9 cellular contexts compared by ENCODE assay signal in genomic region chr19:18274303-18274775, GRCh38. TPM values are rescaled to one million over a fixed set of nuclear protein-coding genes. Genes with fewer than 3 reads are reported as not detected.
DNase-seq lines count a peak whose midpoint lies in the region; ATAC-seq, FAIRE-seq and TF ChIP-seq lines count a peak whose summit lies in the region.
"Had no signal": no experiment of that assay in that cellular context is flagged by ENCODE, and none has a peak within 500 bp of the region (broad histone marks: within the 10 kb centered on the region; RNA-seq: fewer than 3 reads in every experiment).

A gene with protein sequence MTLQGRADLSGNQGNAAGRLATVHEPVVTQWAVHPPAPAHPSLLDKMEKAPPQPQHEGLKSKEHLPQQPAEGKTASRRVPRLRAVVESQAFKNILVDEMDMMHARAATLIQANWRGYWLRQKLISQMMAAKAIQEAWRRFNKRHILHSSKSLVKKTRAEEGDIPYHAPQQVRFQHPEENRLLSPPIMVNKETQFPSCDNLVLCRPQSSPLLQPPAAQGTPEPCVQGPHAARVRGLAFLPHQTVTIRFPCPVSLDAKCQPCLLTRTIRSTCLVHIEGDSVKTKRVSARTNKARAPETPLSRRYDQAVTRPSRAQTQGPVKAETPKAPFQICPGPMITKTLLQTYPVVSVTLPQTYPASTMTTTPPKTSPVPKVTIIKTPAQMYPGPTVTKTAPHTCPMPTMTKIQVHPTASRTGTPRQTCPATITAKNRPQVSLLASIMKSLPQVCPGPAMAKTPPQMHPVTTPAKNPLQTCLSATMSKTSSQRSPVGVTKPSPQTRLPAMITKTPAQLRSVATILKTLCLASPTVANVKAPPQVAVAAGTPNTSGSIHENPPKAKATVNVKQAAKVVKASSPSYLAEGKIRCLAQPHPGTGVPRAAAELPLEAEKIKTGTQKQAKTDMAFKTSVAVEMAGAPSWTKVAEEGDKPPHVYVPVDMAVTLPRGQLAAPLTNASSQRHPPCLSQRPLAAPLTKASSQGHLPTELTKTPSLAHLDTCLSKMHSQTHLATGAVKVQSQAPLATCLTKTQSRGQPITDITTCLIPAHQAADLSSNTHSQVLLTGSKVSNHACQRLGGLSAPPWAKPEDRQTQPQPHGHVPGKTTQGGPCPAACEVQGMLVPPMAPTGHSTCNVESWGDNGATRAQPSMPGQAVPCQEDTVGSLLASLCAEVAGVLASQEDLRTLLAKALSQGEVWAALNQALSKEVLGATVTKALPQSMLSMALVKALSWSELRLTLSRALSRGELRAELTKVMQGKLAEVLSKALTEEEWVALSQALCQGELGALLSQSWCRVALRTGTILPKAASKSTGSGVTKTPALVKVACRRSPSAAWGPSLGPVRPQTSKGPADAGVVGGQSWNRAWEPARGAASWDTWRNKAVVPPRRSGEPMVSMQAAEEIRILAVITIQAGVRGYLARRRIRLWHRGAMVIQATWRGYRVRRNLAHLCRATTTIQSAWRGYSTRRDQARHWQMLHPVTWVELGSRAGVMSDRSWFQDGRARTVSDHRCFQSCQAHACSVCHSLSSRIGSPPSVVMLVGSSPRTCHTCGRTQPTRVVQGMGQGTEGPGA (N-terminal part only) (minus strand): TSS chr19:18274452. CDS start chr19:18269478, 4,974 bp downstream.

- peak within 1 kb of the TSS; percentile 83 to 87 for H3K27ac ChIP-seq in kidney (ENCODE audit: low read depth in 2 of 2, low read length in 2 of 2)
- peak within 1 kb of the TSS; percentile 74 for H3K27ac ChIP-seq in subcutaneous abdominal adipose tissue (ENCODE audit: low read depth, low read length)

- H3K36me3 ChIP-seq in adipocyte (ENCODE audit: control insufficient read depth, insufficient read depth, low read length, severe bottlenecking) (no peaks in the 10 kb centered on the region), kidney (ENCODE audit: control insufficient read depth in 1 of 2, insufficient read depth in 2 of 2, low read length in 2 of 2) (peaks cover 6 to 15% of the 10 kb centered on the region in 2 donors), subcutaneous abdominal adipose tissue (ENCODE audit: control insufficient read depth in 5 of 5, insufficient read depth in 5 of 5, low read length in 5 of 5) (peaks cover 0 to 18% (median 17%) of the 10 kb centered on the region in 5 donors)

- peak within 1 kb of the TSS; percentile 25 for H3K4me3 ChIP-seq in adipocyte (ENCODE audit: low read length)
- peak within 1 kb of the TSS in 1 of 2 donors; percentile 25 for H3K4me3 ChIP-seq in kidney (ENCODE audit: low read length in 2 of 2)
- H3K4me3 ChIP-seq in subcutaneous abdominal adipose tissue (ENCODE audit: low read depth in 1 of 5, low read length in 5 of 5) = peak within 1 kb of the TSS in 4 of 5 donors; percentile 10 to 39 (median 26)

- intact Hi-C loops in kidney (cut with DNase I) = loop anchor here (10.0 kb wide), 1 partner anchor 130 kb away; no protein-coding TSS in a partner anchor

- H3K9ac ChIP-seq in adipocyte (ENCODE audit: low read length) (peak within 1 kb of the TSS; percentile 47), kidney (ENCODE audit: low read length in 2 of 2) (peak within 1 kb of the TSS; percentile 6 to 15), subcutaneous abdominal adipose tissue (ENCODE audit: low read length in 5 of 5) (no peak within 1 kb of the TSS)

- H3K9me3 ChIP-seq in adipocyte (ENCODE audit: control insufficient read depth, low read length) = no peaks in the 10 kb centered on the region
- no peaks in the 10 kb centered on the region for H3K9me3 ChIP-seq in kidney (ENCODE audit: control insufficient read depth in 1 of 2, low read length in 2 of 2)
- H3K9me3 ChIP-seq in subcutaneous abdominal adipose tissue (ENCODE audit: control insufficient read depth in 5 of 5, low read length in 5 of 5) = no peaks in the 10 kb centered on the region

- FAIRE-seq in kidney (lab: Jason Lieb, UNC) = no peak
- FAIRE-seq: A204.1 had no signal

- H3K4me1 ChIP-seq in adipocyte (ENCODE audit: control insufficient read depth, insufficient read depth, low read length) = peaks cover 36% of the 10 kb centered on the region
- peaks cover 27 to 32% of the 10 kb centered on the region in 2 donors for H3K4me1 ChIP-seq in kidney (ENCODE audit: control insufficient read depth in 1 of 2, insufficient read depth in 1 of 2, low read depth in 1 of 2, low read length in 2 of 2)
- H3K4me1 ChIP-seq in subcutaneous abdominal adipose tissue (ENCODE audit: control insufficient read depth in 5 of 5, insufficient read depth in 5 of 5, low read length in 5 of 5) = peaks cover 16 to 46% (median 39%) of the 10 kb centered on the region in 5 donors

- ATAC-seq in HG02938 (IDR thresholded peaks at IDR 0.05; ENCODE audit: unreplicated experiment) (no peak), HG03175 (IDR thresholded peaks at IDR 0.05; ENCODE audit: unreplicated experiment) (no peak)

- H3K27me3 ChIP-seq in adipocyte (replicated peaks; ENCODE audit: control insufficient read depth, insufficient read depth, low read length) = no peaks in the 10 kb centered on the region
- H3K27me3 ChIP-seq in subcutaneous abdominal adipose tissue (ENCODE audit: control insufficient read depth in 5 of 5, insufficient read depth in 4 of 5, low read length in 5 of 5) = no peaks in the 10 kb centered on the region

- TF ChIP-seq CTCF in kidney (IDR thresholded peaks at IDR 0.05; ENCODE audit: borderline replicate concordance, extremely low read depth, insufficient read depth) = no peak

- DNase-seq in DMS 273 (lab: John Stamatoyannopoulos, UW; ENCODE audit: unreplicated experiment) (peak; percentile 50), DMS 273 treated with DMSO at 0.1 percent for 48 hours (lab: John Stamatoyannopoulos, UW) (no peak), adipocyte (ENCODE audit: low read depth) (peak; percentile 65), kidney (no peak), iPS-NIHi11 (ENCODE audit: low spot score) (no peak)

RNA-seq across cellular contexts. Expression of the gene that starts here (rescaled TPM):
- total RNA-seq in kidney = 6.3 TPM
- polyA plus RNA-seq in kidney (ENCODE audit: insufficient read depth, low read depth, low replicate concordance) = 0.82 TPM

Comparison
In these comparisons a context has a peak if more than half of its experiments do, and no peak if none do; other contexts are left out.
1. DNase-seq: peak in DMS 273 (single experiment) and adipocyte (single experiment); none in DMS 273 treated with DMSO at 0.1 percent for 48 hours (single experiment), kidney (single experiment) and iPS-NIHi11 (single experiment).
2. H3K9ac ChIP-seq: peak in adipocyte (single experiment) and kidney (2 of 2); none in subcutaneous abdominal adipose tissue (0 of 5).